Comparison of ENCODE assay signal across 31 cellular contexts in the genomic region with DNA sequence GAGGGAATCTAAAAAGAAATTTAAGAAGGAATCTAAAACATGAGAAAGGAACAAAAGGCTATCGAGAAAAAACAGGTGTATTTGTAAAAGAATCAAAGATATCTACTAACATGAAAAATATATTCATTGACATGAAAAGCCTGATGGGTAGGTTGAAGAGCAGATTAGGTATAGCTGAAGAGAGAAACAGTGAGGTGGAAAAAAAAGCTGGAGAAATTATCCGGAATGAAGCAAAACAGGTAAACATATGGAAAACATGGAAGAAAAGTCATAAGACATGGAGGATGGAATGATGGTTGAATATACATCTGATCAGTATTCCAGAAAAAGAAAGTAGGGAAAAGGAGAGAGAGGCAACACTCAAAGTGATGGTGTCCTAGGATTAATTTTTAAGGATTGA. TPM values are rescaled to one million over a fixed set of nuclear protein-coding genes. Genes with fewer than 3 reads are reported as not detected.
DNase-seq lines count a peak whose midpoint lies in the region; ATAC-seq, FAIRE-seq and TF ChIP-seq lines count a peak whose summit lies in the region.
"Had no signal": no experiment of that assay in that cellular context is flagged by ENCODE, and none has a peak within 500 bp of the region (broad histone marks: within the 10 kb centered on the region; RNA-seq: fewer than 3 reads in every experiment).

No MANE protein-coding gene starts in this region.

- in situ Hi-C loops in mammary epithelial cell (cut with MboI; ENCODE audit: low sequenced_read_pairs in 2 of 2) (no loop called here), K562 (cut with MboI) (no loop called here)

- no peaks in the 10 kb centered on the region for H4K20me1 ChIP-seq in mammary epithelial cell (ENCODE audit: insufficient read depth, low read length)
- no peaks in the 10 kb centered on the region for H4K20me1 ChIP-seq in K562 (replicated peaks; ENCODE audit: control insufficient read depth, insufficient read depth, low read length)
- H4K20me1 ChIP-seq: BLaER1 treated with 17β-estradiol and CSF1 and Interleukin-3, amounts not matched to agents 10 nM and 100 nM had no signal

- TF ChIP-seq EP300 in K562 (IDR thresholded peaks at IDR 0.05; ENCODE audit: low read length): no peak

- H3K36me3 ChIP-seq in mammary epithelial cell (ENCODE audit: insufficient read depth, low read length): peaks cover 3% of the 10 kb centered on the region
- H3K36me3 ChIP-seq in HEK293 (ENCODE audit: control insufficient read depth in 2 of 2, insufficient read depth in 1 of 2, low read length in 2 of 2): no peaks in the 10 kb centered on the region
- H3K36me3 ChIP-seq in K562 (ENCODE audit: control insufficient read depth, insufficient read depth, low read length): no peaks in the 10 kb centered on the region
- H3K36me3 ChIP-seq: BLaER1 treated with 17β-estradiol and CSF1 and Interleukin-3, amounts not matched to agents 10 nM and 100 nM had no signal

- H3K9me3 ChIP-seq in mammary epithelial cell (replicated peaks; ENCODE audit: insufficient read depth, low read length) (no peaks in the 10 kb centered on the region), HEK293 (ENCODE audit: control insufficient read depth, insufficient read depth, low read depth, low read length) (no peaks in the 10 kb centered on the region), K562 (replicated peaks; ENCODE audit: control insufficient read depth, insufficient read depth, low read depth, low read length) (no peaks in the 10 kb centered on the region)
- H3K9me3 ChIP-seq: Caco-2 had no signal

- H3K4me1 Mint-ChIP-seq in MCF 10A (ENCODE audit: insufficient read depth, unreplicated experiment) (peaks cover 30% of the 10 kb centered on the region), endothelial cell (ENCODE audit: unreplicated experiment) (no peaks in the 10 kb centered on the region)
- H3K4me1 Mint-ChIP-seq: B cell had no signal

- no TSS peak for BruUV-seq in MCF 10A (replicated peaks; lab: Mats Ljungman, UMichigan)
- BruUV-seq in mammary epithelial cell (replicated peaks; lab: Mats Ljungman, UMichigan): no TSS peak
- no TSS peak for BruUV-seq in K562 (replicated peaks; lab: Mats Ljungman, UMichigan)

- H3K27ac Mint-ChIP-seq in MCF 10A (ENCODE audit: low read depth, unreplicated experiment): peak overlapping the region; percentile 17
- no peak overlapping the region for H3K27ac Mint-ChIP-seq in endothelial cell (ENCODE audit: unreplicated experiment)
- H3K27ac Mint-ChIP-seq: B cell; CD4-positive, alpha-beta T cell; CD8-positive, alpha-beta T cell had no signal

- no peak overlapping the region for H3K27ac ChIP-seq in mammary epithelial cell (ENCODE audit: insufficient read depth, low read depth, low read length)
- no peak overlapping the region for H3K27ac ChIP-seq in HEK293 (ENCODE audit: extremely low read depth, low read depth, low read length)
- no peak overlapping the region for H3K27ac ChIP-seq in K562 (ENCODE audit: extremely low read depth, low read depth, low read length)
- H3K27ac ChIP-seq: BLaER1 treated with 17β-estradiol and CSF1 and Interleukin-3, amounts not matched to agents 10 nM and 100 nM; C4-2B had no signal

- H3K4me3 Mint-ChIP-seq in MCF 10A (ENCODE audit: unreplicated experiment) (no peak overlapping the region), endothelial cell (ENCODE audit: unreplicated experiment) (peak overlapping the region; percentile 10)
- H3K4me3 Mint-ChIP-seq: B cell; CD4-positive, alpha-beta T cell; CD8-positive, alpha-beta T cell had no signal

- FAIRE-seq in K562 (lab: Jason Lieb, UNC): no peak
- FAIRE-seq: A204.1, D721Med, GM12878, GM12892, GM18507, GM19239 had no signal

- dilution Hi-C loops in mammary epithelial cell (cut with HindIII; ENCODE audit: low sequenced_read_pairs): no loop called here

- no peak for TF ChIP-seq CTCF in MCF 10A (IDR thresholded peaks at IDR 0.05; ENCODE audit: unreplicated experiment)
- no peak for TF ChIP-seq CTCF in mammary epithelial cell (conservative IDR thresholded peaks at IDR 0.05 in 1 of 2, IDR thresholded peaks at IDR 0.05 in 1 of 2; ENCODE audit: extremely low read depth in 1 of 2, insufficient read depth in 1 of 2, low read depth in 1 of 2, low read length in 2 of 2)
- no peak for TF ChIP-seq CTCF in HEK293 (tag by site-specific recombination; IDR thresholded peaks at IDR 0.05)
- no peak for TF ChIP-seq CTCF in K562 (IDR thresholded peaks at IDR 0.05 in 2 of 3, conservative IDR thresholded peaks at IDR 0.05 in 1 of 3; ENCODE audit: insufficient read depth in 2 of 3, low read depth in 1 of 3, low read length in 3 of 3)
- TF ChIP-seq CTCF in endothelial cell (IDR thresholded peaks at IDR 0.05; ENCODE audit: unreplicated experiment): no peak

- ATAC-seq in K562: no peak
- ATAC-seq: CD8-positive, alpha-beta T cell; GM12878 had no signal

- H3K9me3 Mint-ChIP-seq in MCF 10A (ENCODE audit: unreplicated experiment) (peaks cover 9% of the 10 kb centered on the region), endothelial cell (ENCODE audit: unreplicated experiment) (peaks cover 8% of the 10 kb centered on the region)
- H3K9me3 Mint-ChIP-seq: CD4-positive, alpha-beta T cell had no signal

- TF ChIP-seq RAD21 in K562 (CRISPR knock-in tag; conservative IDR thresholded peaks at IDR 0.05 in 1 of 2, IDR thresholded peaks at IDR 0.05 in 1 of 2): no peak

- 100% methylated on average over 2 of the region's 2 CpGs for WGBS in mammary epithelial cell (ENCODE audit: low coverage, missing lambda C conversion rate)
- 0% methylated on average over 2 of the region's 2 CpGs for WGBS in K562 (ENCODE audit: insufficient coverage, low coverage, missing lambda C conversion rate)

- H2AFZ ChIP-seq in mammary epithelial cell (ENCODE audit: low read depth, low read length): no peak overlapping the region
- no peak overlapping the region for H2AFZ ChIP-seq in K562 (ENCODE audit: low read depth, low read length)

- no peak for DNase-seq in MCF 10A (ENCODE audit: unreplicated experiment)
- no peak for DNase-seq in mammary epithelial cell
- no peak for DNase-seq in K562 (ENCODE audit: extremely low read depth in 1 of 4, low spot score in 3 of 4)
- DNase-seq in endothelial cell (ENCODE audit: low spot score): no peak
- DNase-seq in NCI-H446 treated with DMSO at 0.1 percent for 48 hours (lab: John Stamatoyannopoulos, UW): no peak
- DNase-seq in activated CD4-positive, alpha-beta T cell treated with anti-CD3 and anti-CD28 coated beads, Interleukin-2, amount 50 U/mL, for 48 hours: no peak
- DNase-seq in DMS 273 (lab: John Stamatoyannopoulos, UW; ENCODE audit: unreplicated experiment): no peak
- DNase-seq: 8988T; AML-193; Caco-2; Calu3; CD4-positive, alpha-beta T cell; CD8-positive, alpha-beta T cell; DMS 273 treated with DMSO at 0.1 percent for 48 hours; DMS153; DMS53; DMS79; DND-41; EL; GDM1 had no signal

- H3K36me3 Mint-ChIP-seq in MCF 10A (ENCODE audit: insufficient read depth, unreplicated experiment) (peaks cover 11% of the 10 kb centered on the region), endothelial cell (ENCODE audit: low read depth, unreplicated experiment) (peaks cover 3% of the 10 kb centered on the region)

- H3K4me2 ChIP-seq in mammary epithelial cell (ENCODE audit: insufficient read depth, low read depth, low read length) (no peak overlapping the region), K562 (ENCODE audit: insufficient read depth, low read length) (no peak overlapping the region)
- H3K4me2 ChIP-seq: BLaER1 treated with 17β-estradiol and CSF1 and Interleukin-3, amounts not matched to agents 10 nM and 100 nM had no signal

- POLR2A ChIA-PET in MCF 10A (lab: Yijun Ruan, JAX) (interaction anchor here (0.8 to 1.4 kb wide), 4 partner anchors 9 to 235 kb away, joined by 3 to 5 read pairs (median 4); partner anchors contain the start of gene EVA1C), HEK293 (lab: Yijun Ruan, JAX) (no interaction called here), K562 (lab: Yijun Ruan, JAX) (interaction anchor here (1.0 kb wide), 1 partner anchor 22 kb away, joined by 3 read pairs; no protein-coding TSS in a partner anchor)

- H3K27me3 ChIP-seq in mammary epithelial cell (ENCODE audit: insufficient read depth, low read length) (no peaks in the 10 kb centered on the region), K562 (ENCODE audit: control insufficient read depth in 2 of 2, insufficient read depth in 2 of 2, low read length in 2 of 2) (peaks cover 15 to 16% of the 10 kb centered on the region in 2 experiments)
- H3K27me3 ChIP-seq: BLaER1 treated with 17β-estradiol and CSF1 and Interleukin-3, amounts not matched to agents 10 nM and 100 nM had no signal

- H3K9ac ChIP-seq in mammary epithelial cell (ENCODE audit: insufficient read depth, low read length) (no peak overlapping the region), K562 (ENCODE audit: insufficient read depth in 1 of 2, low read depth in 2 of 2, low read length in 2 of 2) (no peak overlapping the region)
- H3K9ac ChIP-seq: BLaER1 treated with 17β-estradiol and CSF1 and Interleukin-3, amounts not matched to agents 10 nM and 100 nM had no signal

- no peak for TF ChIP-seq POLR2A in K562 (conservative IDR thresholded peaks at IDR 0.05)

- H3K27me3 Mint-ChIP-seq in MCF 10A (ENCODE audit: insufficient read depth, unreplicated experiment): no peaks in the 10 kb centered on the region
- no peaks in the 10 kb centered on the region for H3K27me3 Mint-ChIP-seq in endothelial cell (ENCODE audit: unreplicated experiment)
- H3K27me3 Mint-ChIP-seq: CD4-positive, alpha-beta T cell had no signal

- intact Hi-C loops in MCF 10A (cut with micrococcal nuclease): no loop called here
- intact Hi-C loops in mammary epithelial cell (cut with micrococcal nuclease): no loop called here
- intact Hi-C loops in K562 (cut with micrococcal nuclease): no loop called here

- H3K9me1 ChIP-seq in K562 (ENCODE audit: control insufficient read depth, insufficient read depth, low read length): no peaks in the 10 kb centered on the region

- CTCF ChIA-PET in MCF 10A (lab: Yijun Ruan, JAX): no interaction called here
- CTCF ChIA-PET in mammary epithelial cell (lab: Charles Lee; ENCODE audit: low non-redundant PET): no interaction called here
- CTCF ChIA-PET in HEK293 (lab: Yijun Ruan, JAX): interaction anchor here (1.0 to 1.5 kb wide), 3 partner anchors 8 to 179 kb away, joined by 3 to 5 read pairs (median 3); no protein-coding TSS in a partner anchor
- CTCF ChIA-PET in K562 (lab: Yijun Ruan, JAX; ENCODE audit: low intra/inter-chr PET ratio): no interaction called here

- H3K4me3 ChIP-seq in mammary epithelial cell (replicated peaks in 1 of 3; ENCODE audit: insufficient read depth in 1 of 3, low read depth in 2 of 3, low read length in 3 of 3) (no peak overlapping the region), HEK293 (ENCODE audit: low read depth, low read length) (no peak overlapping the region), K562 (no peak overlapping the region)
- H3K4me3 ChIP-seq: BLaER1 treated with 17β-estradiol and CSF1 and Interleukin-3, amounts not matched to agents 10 nM and 100 nM; GM12878 had no signal

- peaks cover 42% of the 10 kb centered on the region for H3K4me1 ChIP-seq in mammary epithelial cell (ENCODE audit: insufficient read depth, low read length)
- H3K4me1 ChIP-seq in HEK293 (ENCODE audit: control insufficient read depth, insufficient read depth, low read length): no peaks in the 10 kb centered on the region
- no peaks in the 10 kb centered on the region for H3K4me1 ChIP-seq in K562 (replicated peaks in 1 of 2; ENCODE audit: control insufficient read depth in 2 of 2, insufficient read depth in 2 of 2, low read length in 2 of 2)
- H3K4me1 ChIP-seq: BLaER1 treated with 17β-estradiol and CSF1 and Interleukin-3, amounts not matched to agents 10 nM and 100 nM; Caco-2 had no signal

- peaks cover 72% of the 10 kb centered on the region for H3K79me2 ChIP-seq in mammary epithelial cell (ENCODE audit: insufficient read depth, low read length)
- H3K79me2 ChIP-seq in K562 (ENCODE audit: control insufficient read depth, insufficient read depth, low read length): no peaks in the 10 kb centered on the region

RNA-seq across cellular contexts. Expression of gene EVA1C, which starts 9.6 kb away (rescaled TPM):
- total RNA-seq in MCF 10A (2022): 16.8 and 22.2 TPM in 2 replicates
- 10 to 100 TPM; 11.7 to 28.4 TPM for total RNA-seq in mammary epithelial cell
- polyA plus RNA-seq in mammary epithelial cell: 22.2 TPM
- 5.7 TPM for polyA minus RNA-seq in mammary epithelial cell
- not detected in 2 replicates for total RNA-seq in K562 (2011; cell fraction: chromatin; rRNA removed; ENCODE audit: low replicate concordance)
- not detected in 2 replicates for total RNA-seq in K562 (2011; cell fraction: nucleolus; rRNA removed)
- total RNA-seq in K562 (2011; cell fraction: nucleoplasm; rRNA removed): not detected in 2 replicates
- not detected in 2 replicates for total RNA-seq in K562 (2014; rRNA removed)
- not detected in 2 replicates for total RNA-seq in K562 (2014; rRNA removed; fragmentation: Illumina TruSeq; extraction: Trizol)
- not detected in 2 replicates for total RNA-seq in K562 (2015; rRNA removed; fragmentation: Illumina TruSeq; extraction: Trizol)
- 0.22 TPM in 1 of 2 replicates, not detected in the other for total RNA-seq in K562 (2021)
- polyA plus RNA-seq in K562 (2011; rRNA removed): not detected in 2 replicates
- not detected in 2 replicates for polyA plus RNA-seq in K562 (2011; cell fraction: cytosol; rRNA removed)
- not detected in 2 replicates for polyA plus RNA-seq in K562 (2011; cell fraction: nucleus; rRNA removed)
- polyA plus RNA-seq in K562 (2012): not detected in 2 replicates
- not detected in 2 replicates for polyA plus RNA-seq in K562 (2014; fragmentation: Illumina TruSeq; extraction: Trizol)
- not detected for polyA plus RNA-seq in K562 (2014; fragmentation: Nextera tagmentation; extraction: Ambion mirVana)
- not detected in 2 replicates for polyA plus RNA-seq in K562 (2014; rRNA removed)
- not detected in 2 replicates for polyA minus RNA-seq in K562 (2011; rRNA and poly(A)+ RNA removed)
- 1.6 and 2.0 TPM in 2 replicates for polyA minus RNA-seq in K562 (2011; cell fraction: cytosol; rRNA and poly(A)+ RNA removed)
- not detected in 2 replicates for polyA minus RNA-seq in K562 (2011; cell fraction: nucleus; rRNA and poly(A)+ RNA removed)
- total RNA-seq in endothelial cell (ENCODE audit: unreplicated experiment): 1.1 TPM
- total RNA-seq: Caco-2, G401, GM12878 had no signal

RNA-seq across cellular contexts. Expression of gene URB1, which starts 29.3 kb away (rescaled TPM):
- total RNA-seq in MCF 10A (2022) (32.3 and 43.5 TPM in 2 replicates), mammary epithelial cell (10 to 100 TPM; 32.2 to 36.4 TPM), K562 (2014; rRNA removed) (26.7 and 34.9 TPM in 2 replicates), K562 (2014; rRNA removed; fragmentation: Illumina TruSeq; extraction: Trizol) (23.3 and 26.1 TPM in 2 replicates), K562 (2015; rRNA removed; fragmentation: Illumina TruSeq; extraction: Trizol) (26.2 and 28.5 TPM in 2 replicates), K562 (2021) (51.9 and 53.6 TPM in 2 replicates), endothelial cell (ENCODE audit: unreplicated experiment) (10.6 TPM)
- polyA plus RNA-seq in mammary epithelial cell (12.5 TPM), K562 (2011; rRNA removed) (10.6 and 15.0 TPM in 2 replicates), K562 (2014; fragmentation: Illumina TruSeq; extraction: Trizol) (21.5 and 23.0 TPM in 2 replicates), K562 (2014; fragmentation: Nextera tagmentation; extraction: Ambion mirVana) (1 to 10 TPM in 1 of 2 experiments, under 1 TPM in 1; 0.97 to 1.4 TPM), K562 (2014; rRNA removed) (15.8 and 17.4 TPM in 2 replicates)
- 44.7 TPM for polyA minus RNA-seq in mammary epithelial cell
- 87.7 and 116 TPM in 2 replicates for total RNA-seq in K562 (2011; cell fraction: chromatin; rRNA removed; ENCODE audit: low replicate concordance)
- 77.1 and 89.9 TPM in 2 replicates for total RNA-seq in K562 (2011; cell fraction: nucleolus; rRNA removed)
- total RNA-seq in K562 (2011; cell fraction: nucleoplasm; rRNA removed): 74.4 and 81.8 TPM in 2 replicates
- polyA plus RNA-seq in K562 (2011; cell fraction: cytosol; rRNA removed): 8.2 and 11.3 TPM in 2 replicates
- 24.6 and 51.6 TPM in 2 replicates for polyA plus RNA-seq in K562 (2011; cell fraction: nucleus; rRNA removed)
- 13.5 and 22.2 TPM in 2 replicates for polyA plus RNA-seq in K562 (2012)
- 38.5 and 45.9 TPM in 2 replicates for polyA minus RNA-seq in K562 (2011; rRNA and poly(A)+ RNA removed)
- 34.2 and 36.6 TPM in 2 replicates for polyA minus RNA-seq in K562 (2011; cell fraction: cytosol; rRNA and poly(A)+ RNA removed)
- polyA minus RNA-seq in K562 (2011; cell fraction: nucleus; rRNA and poly(A)+ RNA removed): 57.2 and 58.4 TPM in 2 replicates
